In the genomic region with DNA sequence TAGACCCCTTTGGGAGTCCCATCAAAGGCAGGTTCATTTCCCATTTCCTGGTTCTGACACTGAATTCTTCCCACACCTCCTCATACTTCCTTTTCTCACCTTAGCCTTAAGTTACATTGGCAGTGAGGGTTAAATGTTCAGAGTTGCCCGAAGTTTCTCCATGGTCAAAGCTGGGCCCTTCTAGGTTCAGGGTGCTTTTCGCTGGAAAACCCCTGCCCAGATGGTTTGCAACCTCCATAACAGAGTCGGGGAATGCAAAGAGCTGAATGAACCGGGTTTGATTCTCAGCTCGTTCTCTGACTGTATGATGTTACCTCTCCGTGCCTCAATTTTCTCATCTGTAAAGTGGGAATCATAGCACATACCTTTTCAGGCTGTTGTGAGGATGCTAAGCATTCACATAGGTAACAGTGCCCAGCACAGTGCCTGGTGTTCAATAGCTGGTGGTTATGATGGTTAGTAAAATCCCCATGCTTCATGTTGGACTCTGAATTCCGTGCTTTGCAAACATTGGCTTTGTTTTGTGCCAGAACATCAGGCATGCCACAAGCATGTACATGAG, we compare ENCODE assay signal across 16 cellular contexts.
"Had no signal": no experiment of that assay in that cellular context is flagged by ENCODE, and none has a peak within 500 bp of the region (broad histone marks: within the 10 kb centered on the region; RNA-seq: fewer than 3 reads in every experiment).

No MANE protein-coding gene starts in this region.

- H3K79me2 ChIP-seq: hepatocyte had no signal

- H3K36me3 Mint-ChIP-seq: type B pancreatic cell had no signal

- H3K27ac ChIP-seq: epithelial cell of prostate, hepatocyte, lower lobe of right lung, neutrophil, testis had no signal

- H3K9me3 Mint-ChIP-seq: naive thymus-derived CD8-positive, alpha-beta T cell; type B pancreatic cell had no signal

- H3K27me3 Mint-ChIP-seq: activated naive CD8-positive, alpha-beta T cell; naive thymus-derived CD8-positive, alpha-beta T cell; type B pancreatic cell had no signal

- FAIRE-seq: bronchial epithelial cell, islet of Langerhans had no signal

- H2AFZ ChIP-seq: hepatocyte had no signal

- H3K4me3 Mint-ChIP-seq: activated naive CD8-positive, alpha-beta T cell; naive thymus-derived CD8-positive, alpha-beta T cell; type B pancreatic cell had no signal

- DNase-seq: activated CD4-positive, alpha-beta T cell treated with anti-CD3 and anti-CD28 coated beads, Interleukin-2, amount 50 U/mL, for 1 hour; foreskin fibroblast; left colon; lower lobe of right lung; T1000; testis had no signal

- H3K27me3 ChIP-seq: hepatocyte, neutrophil, spleen, testis had no signal

- H3K27ac Mint-ChIP-seq: activated naive CD8-positive, alpha-beta T cell; type B pancreatic cell had no signal

- H3K9me3 ChIP-seq: lower lobe of right lung, neutrophil, spleen, testis had no signal

- H3K4me2 ChIP-seq: hepatocyte had no signal

- H3K36me3 ChIP-seq: lower lobe of right lung, neutrophil had no signal

- H3K4me3 ChIP-seq: hepatocyte, lower lobe of right lung, spleen, testis had no signal

- ATAC-seq: activated CD4-positive, CD25-positive, alpha-beta regulatory T cell treated with anti-CD3 and anti-CD28 coated beads, Interleukin-2, amount 50 U/mL, for 24 hours; left colon; lower lobe of right lung; naive thymus-derived CD8-positive, alpha-beta T cell had no signal
